ENCODE assay signal across 23 cellular contexts in genomic region chr9:93622725-93623124, GRCh38. TPM values are rescaled to one million over a fixed set of nuclear protein-coding genes. Genes with fewer than 3 reads are reported as not detected.
DNase-seq lines count a peak whose midpoint lies in the region; ATAC-seq lines count a peak whose summit lies in the region.
"Had no signal": no experiment of that assay in that cellular context is flagged by ENCODE, and none has a peak within 500 bp of the region (broad histone marks: within the 10 kb centered on the region; RNA-seq: fewer than 3 reads in every experiment).

No MANE protein-coding gene starts in this region.

- no peak overlapping the region for H3K27ac Mint-ChIP-seq in activated CD4-positive, alpha-beta T cell treated with anti-CD3 and anti-CD28 coated beads, Interleukin-2, amount 10 ng/mL, durations not matched to agents 24 days and 14 days
- peak overlapping the region; percentile 35 for H3K27ac Mint-ChIP-seq in stimulated activated effector memory CD8-positive, alpha-beta T cell treated with anti-CD3 and anti-CD28 coated beads, Interleukin-12 subunit alpha, Interleukin-12 subunit beta, amount 100 ng/mL, for 72 hours

- peaks cover 8% of the 10 kb centered on the region for H3K9me3 Mint-ChIP-seq in activated CD4-positive, alpha-beta T cell treated with anti-CD3 and anti-CD28 coated beads, Interleukin-2, amount 10 ng/mL, durations not matched to agents 24 days and 14 days
- H3K9me3 Mint-ChIP-seq in stimulated activated effector memory CD8-positive, alpha-beta T cell treated with anti-CD3 and anti-CD28 coated beads, Interleukin-12 subunit alpha, Interleukin-12 subunit beta, amount 100 ng/mL, for 72 hours, result peaks cover 3% of the 10 kb centered on the region

- DNase-seq in activated CD4-positive, alpha-beta T cell treated with anti-CD3 and anti-CD28 coated beads, Interleukin-2, amount 10 ng/mL, durations not matched to agents 24 days and 14 days, result peak; percentile 52
- DNase-seq in activated CD4-positive, alpha-beta T cell treated with anti-CD3 and anti-CD28 coated beads for 48 hours, result no peak
- DNase-seq in D341Med (ENCODE audit: low spot score) (peak; percentile 15), ecto neural progenitor cell (ENCODE audit: low spot score) (peak; percentile 37), NK-92 (lab: John Stamatoyannopoulos, UW; ENCODE audit: unreplicated experiment) (no peak), NCI-H1930 (lab: John Stamatoyannopoulos, UW) (no peak), activated gamma-delta T cell treated with Interleukin-2 at 50 U/mL for 16 hours (no peak)
- no peak for DNase-seq in stimulated activated effector memory CD8-positive, alpha-beta T cell treated with anti-CD3 and anti-CD28 coated beads, Interleukin-12 subunit alpha, Interleukin-12 subunit beta, amount 100 ng/mL, for 72 hours (ENCODE audit: low spot score in 2 of 2)
- DNase-seq: 8988T, ACHN, BE2C, COR-L47, IMR-90, KG1, MG63, NCI-H1105 treated with DMSO at 0.1 percent for 48 hours, NCI-H1694, NCI-H2081, NCI-H2227 treated with DMSO at 0.1 percent for 48 hours, NCI-H526 treated with DMSO at 0.1 percent for 48 hours, SIG-M5 had no signal

- H3K4me3 Mint-ChIP-seq in activated CD4-positive, alpha-beta T cell treated with anti-CD3 and anti-CD28 coated beads, Interleukin-2, amount 10 ng/mL, durations not matched to agents 24 days and 14 days, result no peak overlapping the region
- H3K4me3 Mint-ChIP-seq in stimulated activated effector memory CD8-positive, alpha-beta T cell treated with anti-CD3 and anti-CD28 coated beads, Interleukin-12 subunit alpha, Interleukin-12 subunit beta, amount 100 ng/mL, for 72 hours, result no peak overlapping the region

- H3K36me3 Mint-ChIP-seq in activated CD4-positive, alpha-beta T cell treated with anti-CD3 and anti-CD28 coated beads, Interleukin-2, amount 10 ng/mL, durations not matched to agents 24 days and 14 days (ENCODE audit: low read depth), result peaks cover 2% of the 10 kb centered on the region
- H3K36me3 Mint-ChIP-seq in stimulated activated effector memory CD8-positive, alpha-beta T cell treated with anti-CD3 and anti-CD28 coated beads, Interleukin-12 subunit alpha, Interleukin-12 subunit beta, amount 100 ng/mL, for 72 hours, result no peaks in the 10 kb centered on the region

- H3K27me3 Mint-ChIP-seq in activated CD4-positive, alpha-beta T cell treated with anti-CD3 and anti-CD28 coated beads, Interleukin-2, amount 10 ng/mL, durations not matched to agents 24 days and 14 days, result no peaks in the 10 kb centered on the region

- peaks cover 3% of the 10 kb centered on the region for H3K4me1 Mint-ChIP-seq in activated CD4-positive, alpha-beta T cell treated with anti-CD3 and anti-CD28 coated beads, Interleukin-2, amount 10 ng/mL, durations not matched to agents 24 days and 14 days
- H3K4me1 Mint-ChIP-seq in stimulated activated effector memory CD8-positive, alpha-beta T cell treated with anti-CD3 and anti-CD28 coated beads, Interleukin-12 subunit alpha, Interleukin-12 subunit beta, amount 100 ng/mL, for 72 hours, result peaks cover 34% of the 10 kb centered on the region

- ATAC-seq in stimulated activated effector memory CD8-positive, alpha-beta T cell treated with anti-CD3 and anti-CD28 coated beads, Interleukin-12 subunit alpha, Interleukin-12 subunit beta, amount 100 ng/mL, for 72 hours, result no peak
- ATAC-seq: HCT116, Panc1 had no signal

- intact Hi-C loops in activated CD4-positive, alpha-beta T cell treated with anti-CD3 and anti-CD28 coated beads, Interleukin-2, amount 10 ng/mL, durations not matched to agents 24 days and 14 days (cut with micrococcal nuclease), result no loop called here

RNA-seq across cellular contexts. Expression of gene PHF2, which starts 46.3 kb away (rescaled TPM):
- 22.4 and 25.0 TPM in 2 replicates for total RNA-seq in activated CD4-positive, alpha-beta T cell treated with anti-CD3 and anti-CD28 coated beads, Interleukin-2, amount 10 ng/mL, durations not matched to agents 24 days and 14 days

Comparison
In these comparisons a context has a peak if more than half of its experiments do, and no peak if none do; other contexts are left out.
1. DNase-seq: peak in activated CD4-positive, alpha-beta T cell treated with anti-CD3 and anti-CD28 coated beads, Interleukin-2, amount 10 ng/mL, durations not matched to agents 24 days and 14 days (single experiment), D341Med (single experiment) and ecto neural progenitor cell (single experiment); none in activated CD4-positive, alpha-beta T cell treated with anti-CD3 and anti-CD28 coated beads for 48 hours (single experiment), stimulated activated effector memory CD8-positive, alpha-beta T cell treated with anti-CD3 and anti-CD28 coated beads, Interleukin-12 subunit alpha, Interleukin-12 subunit beta, amount 100 ng/mL, for 72 hours (0 of 2), NK-92 (single experiment), NCI-H1930 (0 of 2) and activated gamma-delta T cell treated with Interleukin-2 at 50 U/mL for 16 hours (single experiment).